Comparison of ENCODE assay signal across 1 cellular context in genomic region chr4:37763164-37763444, GRCh38.
TF ChIP-seq lines count a peak whose summit lies in the region.

No MANE protein-coding gene starts in this region.

TF ChIP-seq in GM23338, 12 proteins besides CTCF, POLR2A, EP300 and RAD21 (continued from another document):
- no peak for TF ChIP-seq STAT1 (IDR thresholded peaks at IDR 0.05; ENCODE audit: unreplicated experiment)
TF ChIP-seq in GM23338: peak in this region for 0.
